ENCODE assay signal across 21 cellular contexts in the genomic region with DNA sequence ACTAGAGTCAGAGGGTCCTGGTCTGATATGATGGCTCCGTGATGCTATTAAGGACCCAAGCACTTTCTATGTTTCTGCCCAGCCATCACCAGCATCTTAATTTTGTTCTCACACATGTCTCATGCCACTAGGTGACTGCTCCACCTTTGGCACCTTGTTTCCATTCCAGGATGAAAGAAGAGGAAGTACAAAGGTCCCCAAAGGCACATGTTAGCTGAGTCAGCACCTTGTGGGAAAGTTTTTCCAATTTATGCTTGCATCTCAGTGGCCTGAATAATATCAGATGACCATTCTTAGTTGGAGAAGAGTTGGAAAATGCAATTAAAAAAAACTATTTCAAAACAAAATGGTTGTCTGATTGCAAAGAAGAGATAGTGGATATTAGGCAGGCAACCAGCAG.
"Had no signal": no experiment of that assay in that cellular context is flagged by ENCODE, and none has a peak within 500 bp of the region (broad histone marks: within the 10 kb centered on the region; RNA-seq: fewer than 3 reads in every experiment).

No MANE protein-coding gene starts in this region.

- H3K9me3 ChIP-seq: SJSA1 had no signal

- H3K4me3 ChIP-seq: SJSA1, SK-N-MC had no signal

- H3K4me1 ChIP-seq: SJSA1 had no signal

- H3K27ac ChIP-seq: SJSA1, SK-N-MC had no signal

- H3K36me3 ChIP-seq: SJSA1 had no signal

- DNase-seq: Karpas-422, KG1, MM.1S, NCI-H1092 treated with DMSO at 0.1 percent for 48 hours, NCI-H1436, NCI-H187, NCI-H2029, NCI-H2081 treated with DMSO at 0.1 percent for 48 hours, NCI-H2171, NCI-H226, NCI-H446, NCI-H510A, NCI-H524 treated with DMSO at 0.1 percent for 48 hours, NCI-H69, NCI-H774, Right ventricle myocardium superior, RPMI8226, SIG-M5 had no signal

- H3K27me3 ChIP-seq: SJSA1 had no signal

- FAIRE-seq: RCC 7860 had no signal
